Comparison of ENCODE assay signal across 8 cellular contexts in the genomic region with DNA sequence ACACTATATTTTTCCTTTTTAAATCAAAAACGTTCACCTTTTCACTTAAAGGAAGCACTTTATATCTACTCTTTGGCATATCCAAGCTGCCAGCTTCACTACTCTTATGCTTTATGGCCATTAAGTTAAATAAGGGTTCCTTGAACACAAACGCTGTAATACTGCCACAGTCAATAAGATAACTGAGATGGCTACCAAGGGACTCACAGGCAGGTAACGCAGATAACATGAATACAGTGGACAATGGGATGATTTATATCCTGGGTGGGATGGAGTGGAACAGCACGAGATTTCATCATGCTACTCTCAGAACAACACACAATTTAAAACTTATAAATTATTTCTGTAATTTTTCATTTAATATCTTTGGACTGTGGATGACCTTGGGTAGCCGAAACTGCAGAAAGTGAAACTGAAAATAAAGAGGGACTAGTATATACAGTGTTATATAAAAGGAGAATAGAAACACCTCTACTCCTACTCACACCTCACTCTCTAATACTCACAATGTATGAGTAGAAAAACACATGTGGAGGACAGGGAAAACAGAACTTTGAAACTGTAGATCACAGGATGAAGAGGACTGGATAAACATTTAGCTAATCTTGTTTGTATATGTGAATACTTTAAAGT.
DNase-seq lines count a peak whose midpoint lies in the region; ATAC-seq and TF ChIP-seq lines count a peak whose summit lies in the region.

No MANE protein-coding gene starts in this region.

- POLR2A ChIA-PET in activated CD4-positive, alpha-beta memory T cell treated with anti-CD3 and anti-CD28 coated beads, Interleukin-2, amount 10 ng/mL, durations not matched to agents 7 days and 5 days (lab: Charles Lee): no interaction called here
- POLR2A ChIA-PET in activated CD4-positive, alpha-beta memory T cell treated with anti-CD3 and anti-CD28 coated beads for 36 hours (lab: Charles Lee): no interaction called here
- POLR2A ChIA-PET in naive thymus-derived CD8-positive, alpha-beta T cell (lab: Charles Lee): no interaction called here

- H3K27me3 Mint-ChIP-seq in activated CD4-positive, alpha-beta memory T cell treated with anti-CD3 and anti-CD28 coated beads, Interleukin-2, amount 10 ng/mL, durations not matched to agents 7 days and 5 days: no peaks in the 10 kb centered on the region
- no peaks in the 10 kb centered on the region for H3K27me3 Mint-ChIP-seq in activated CD4-positive, alpha-beta memory T cell treated with anti-CD3 and anti-CD28 coated beads for 36 hours
- H3K27me3 Mint-ChIP-seq in T-helper 17 cell: no peaks in the 10 kb centered on the region
- no peaks in the 10 kb centered on the region for H3K27me3 Mint-ChIP-seq in naive thymus-derived CD8-positive, alpha-beta T cell

- peak overlapping the region; percentile 32 for H3K4me3 Mint-ChIP-seq in activated CD4-positive, alpha-beta memory T cell treated with anti-CD3 and anti-CD28 coated beads, Interleukin-2, amount 10 ng/mL, durations not matched to agents 7 days and 5 days
- no peak overlapping the region for H3K4me3 Mint-ChIP-seq in activated CD4-positive, alpha-beta memory T cell treated with anti-CD3 and anti-CD28 coated beads for 36 hours
- H3K4me3 Mint-ChIP-seq in T-helper 17 cell: peak overlapping the region; percentile 69
- peak overlapping the region; percentile 46 to 74 (median 62) for H3K4me3 Mint-ChIP-seq in naive thymus-derived CD8-positive, alpha-beta T cell

- H3K4me1 Mint-ChIP-seq in activated CD4-positive, alpha-beta memory T cell treated with anti-CD3 and anti-CD28 coated beads, Interleukin-2, amount 10 ng/mL, durations not matched to agents 7 days and 5 days: no peaks in the 10 kb centered on the region
- peaks cover 4% of the 10 kb centered on the region for H3K4me1 Mint-ChIP-seq in activated CD4-positive, alpha-beta memory T cell treated with anti-CD3 and anti-CD28 coated beads for 36 hours (ENCODE audit: low read depth)
- H3K4me1 Mint-ChIP-seq in T-helper 17 cell: peaks cover 8% of the 10 kb centered on the region
- peaks cover 4 to 16% (median 13%) of the 10 kb centered on the region in 4 donors for H3K4me1 Mint-ChIP-seq in naive thymus-derived CD8-positive, alpha-beta T cell

- no peaks in the 10 kb centered on the region for H3K36me3 Mint-ChIP-seq in activated CD4-positive, alpha-beta memory T cell treated with anti-CD3 and anti-CD28 coated beads, Interleukin-2, amount 10 ng/mL, durations not matched to agents 7 days and 5 days (ENCODE audit: low read depth)
- no peaks in the 10 kb centered on the region for H3K36me3 Mint-ChIP-seq in activated CD4-positive, alpha-beta memory T cell treated with anti-CD3 and anti-CD28 coated beads for 36 hours
- H3K36me3 Mint-ChIP-seq in T-helper 17 cell (ENCODE audit: low read depth): no peaks in the 10 kb centered on the region
- no peaks in the 10 kb centered on the region for H3K36me3 Mint-ChIP-seq in naive thymus-derived CD8-positive, alpha-beta T cell

- no peak overlapping the region for H3K27ac Mint-ChIP-seq in activated CD4-positive, alpha-beta memory T cell treated with anti-CD3 and anti-CD28 coated beads, Interleukin-2, amount 10 ng/mL, durations not matched to agents 7 days and 5 days
- no peak overlapping the region for H3K27ac Mint-ChIP-seq in activated CD4-positive, alpha-beta memory T cell treated with anti-CD3 and anti-CD28 coated beads for 36 hours
- peak overlapping the region; percentile 27 for H3K27ac Mint-ChIP-seq in T-helper 17 cell
- H3K27ac Mint-ChIP-seq in naive thymus-derived CD8-positive, alpha-beta T cell: peak overlapping the region in 4 of 10 donors; percentile 29 to 79 (median 54)

- no peaks in the 10 kb centered on the region for H3K9me3 ChIP-seq in T-helper 17 cell (ENCODE audit: control insufficient read depth, low read length, poor library complexity, severe bottlenecking)

- no peaks in the 10 kb centered on the region for H3K9me3 Mint-ChIP-seq in activated CD4-positive, alpha-beta memory T cell treated with anti-CD3 and anti-CD28 coated beads, Interleukin-2, amount 10 ng/mL, durations not matched to agents 7 days and 5 days
- H3K9me3 Mint-ChIP-seq in activated CD4-positive, alpha-beta memory T cell treated with anti-CD3 and anti-CD28 coated beads for 36 hours: no peaks in the 10 kb centered on the region
- no peaks in the 10 kb centered on the region for H3K9me3 Mint-ChIP-seq in naive thymus-derived CD8-positive, alpha-beta T cell

- ATAC-seq in HG03159 (IDR thresholded peaks at IDR 0.05; ENCODE audit: unreplicated experiment): peak; percentile 89
- ATAC-seq in T-helper 17 cell: peak; percentile 54
- peak in 1 of 2 donors; percentile 32 for ATAC-seq in naive thymus-derived CD8-positive, alpha-beta T cell

- intact Hi-C loops in activated CD4-positive, alpha-beta memory T cell treated with anti-CD3 and anti-CD28 coated beads for 36 hours (cut with micrococcal nuclease): no loop called here

- TF ChIP-seq CTCF in GM13977 (IDR thresholded peaks at IDR 0.05; ENCODE audit: extremely low read depth, insufficient read depth, missing control alignments): no peak

- CTCF ChIA-PET in activated CD4-positive, alpha-beta memory T cell treated with anti-CD3 and anti-CD28 coated beads, Interleukin-2, amount 10 ng/mL, durations not matched to agents 7 days and 5 days (lab: Charles Lee): no interaction called here
- CTCF ChIA-PET in activated CD4-positive, alpha-beta memory T cell treated with anti-CD3 and anti-CD28 coated beads for 36 hours (lab: Charles Lee): no interaction called here

- no peak for DNase-seq in activated CD4-positive, alpha-beta memory T cell treated with anti-CD3 and anti-CD28 coated beads, Interleukin-2, amount 10 ng/mL, durations not matched to agents 7 days and 5 days
- no peak for DNase-seq in activated CD4-positive, alpha-beta memory T cell treated with anti-CD3 and anti-CD28 coated beads for 36 hours
- DNase-seq in T-helper 17 cell (no peak), GM13977 (ENCODE audit: low spot score) (no peak), AG20443 (ENCODE audit: low spot score) (no peak)
- no peak for DNase-seq in naive thymus-derived CD8-positive, alpha-beta T cell
- DNase-seq in stimulated activated naive CD4-positive, alpha-beta T cell (lab: John Stamatoyannopoulos, UW): no peak

- in situ Hi-C loops in GM13977 (cut with MboI; ENCODE audit: low pct_unique_long_range_greater_than_20kb, low sequenced_read_pairs, unreplicated experiment): no loop called here
